25 cellular contexts compared by ENCODE assay signal in genomic region chr5:150333400-150333799, GRCh38. TPM values are rescaled to one million over a fixed set of nuclear protein-coding genes. Genes with fewer than 3 reads are reported as not detected.
"Had no signal": no experiment of that assay in that cellular context is flagged by ENCODE, and none has a peak within 500 bp of the region (broad histone marks: within the 10 kb centered on the region; RNA-seq: fewer than 3 reads in every experiment).

No MANE protein-coding gene starts in this region.

- H3K4me3 ChIP-seq: PC-9 had no signal

- ATAC-seq: activated T-helper 17 cell treated with anti-CD3 and anti-CD28 coated beads, Interleukin-2, amount 50 U/mL, for 72 hours; T-cell had no signal

- H3K27ac ChIP-seq: PC-9 had no signal

- FAIRE-seq: TTC549 had no signal

- DNase-seq: activated B cell treated with CpG ODN at 0.5 μM for 24 hours; activated CD4-positive, alpha-beta T cell treated with anti-CD3 and anti-CD28 coated beads for 1 hour; activated CD4-positive, alpha-beta T cell treated with anti-CD3 and anti-CD28 coated beads, Interleukin-2, amount 10 ng/mL, durations not matched to agents 24 days and 14 days; activated CD4-positive, alpha-beta T cell treated with anti-CD3 and anti-CD28 coated beads, Interleukin-2, amount 50 U/mL, for 48 hours; activated CD8-positive, alpha-beta memory T cell treated with anti-CD3 and anti-CD28 coated beads for 24 hours; activated gamma-delta T cell; activated naive CD4-positive, alpha-beta T cell treated with anti-CD3 and anti-CD28 coated beads for 36 hours; activated T-cell treated with anti-CD3 and anti-CD28 coated beads for 4 hours; activated T-cell treated with anti-CD3 and anti-CD28 coated beads, Interleukin-2, amount 50 U/mL, for 48 hours; MM.1S; NCI-H1105; NCI-H1436; NCI-H1694 treated with DMSO at 0.1 percent for 48 hours; NCI-H2029 treated with DMSO at 0.1 percent for 48 hours; NCI-H345; NCI-H510A; NCI-H69; PC-9; SIG-M5; T-cell; T-helper 2 cell; T1000 had no signal

RNA-seq across cellular contexts. Expression of gene ARSI, which starts 30.7 kb away (rescaled TPM):
- total RNA-seq: activated B cell treated with CpG ODN at 0.5 μM for 24 hours; activated CD4-positive, alpha-beta T cell treated with anti-CD3 and anti-CD28 coated beads, Interleukin-2, amount 10 ng/mL, durations not matched to agents 24 days and 14 days; activated naive CD4-positive, alpha-beta T cell treated with anti-CD3 and anti-CD28 coated beads for 36 hours; activated T-helper 17 cell treated with anti-CD3 and anti-CD28 coated beads, Interleukin-2, amount 50 U/mL, for 72 hours; RPMI7951 had no signal

RNA-seq across cellular contexts. Expression of gene CAMK2A, which starts 43.8 kb away (rescaled TPM):
- total RNA-seq: activated B cell treated with CpG ODN at 0.5 μM for 24 hours; activated CD4-positive, alpha-beta T cell treated with anti-CD3 and anti-CD28 coated beads, Interleukin-2, amount 10 ng/mL, durations not matched to agents 24 days and 14 days; activated naive CD4-positive, alpha-beta T cell treated with anti-CD3 and anti-CD28 coated beads for 36 hours; activated T-helper 17 cell treated with anti-CD3 and anti-CD28 coated beads, Interleukin-2, amount 50 U/mL, for 72 hours; T-cell had no signal
